Comparison of ENCODE assay signal across 2 cellular contexts in the genomic region with DNA sequence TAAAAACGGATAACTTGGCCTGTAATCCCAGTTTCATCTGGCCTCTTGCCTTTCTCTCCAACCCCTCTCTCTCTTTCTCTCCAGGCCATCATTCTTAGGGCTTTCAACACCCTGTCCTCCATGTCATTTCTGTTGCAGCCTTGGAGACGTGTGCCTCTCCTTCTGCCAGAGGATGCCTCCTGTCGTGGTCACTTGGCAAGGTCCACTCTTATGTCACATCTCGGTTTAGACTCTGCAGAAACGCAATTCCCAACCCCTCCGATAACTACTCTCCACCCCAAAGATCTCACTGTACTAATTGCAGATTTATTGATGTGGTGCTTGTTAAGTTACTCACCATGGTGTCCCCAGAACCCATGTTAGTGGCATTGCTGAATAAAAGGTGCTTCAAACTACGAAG.
TF ChIP-seq lines count a peak whose summit lies in the region.

No MANE protein-coding gene starts in this region.

TF ChIP-seq in H1, 55 proteins besides CTCF, POLR2A, EP300 and RAD21:
- TF ChIP-seq JUND (IDR thresholded peaks at IDR 0.05; ENCODE audit: low read length) (no peak), EZH2 (IDR thresholded peaks at IDR 0.05; ENCODE audit: low read depth, low read length, severe bottlenecking) (no peak), BRCA1 (IDR thresholded peaks at IDR 0.05; ENCODE audit: low read depth, low read length) (no peak), PHF8 (conservative IDR thresholded peaks at IDR 0.05; ENCODE audit: low read depth, low read length) (no peak)

TF ChIP-seq in WTC11, 78 proteins besides CTCF, POLR2A, EP300 and RAD21:
- TF ChIP-seq NR2C2 (CRISPR knock-in tag; IDR thresholded peaks at IDR 0.05) (no peak), NFYB (CRISPR knock-in tag; conservative IDR thresholded peaks at IDR 0.05; ENCODE audit: low read depth) (no peak), ETV6 (CRISPR knock-in tag; IDR thresholded peaks at IDR 0.05) (no peak), ZNF423 (CRISPR knock-in tag; IDR thresholded peaks at IDR 0.05) (no peak), ZNF416 (CRISPR knock-in tag; IDR thresholded peaks at IDR 0.05) (no peak), NFATC4 (CRISPR knock-in tag; IDR thresholded peaks at IDR 0.05) (no peak), SMAD4 (CRISPR knock-in tag; IDR thresholded peaks at IDR 0.05) (no peak), ZNF396 (CRISPR knock-in tag; IDR thresholded peaks at IDR 0.05; ENCODE audit: borderline replicate concordance) (no peak), ZNF219 (CRISPR knock-in tag; IDR thresholded peaks at IDR 0.05; ENCODE audit: borderline replicate concordance) (no peak), NR3C1 (CRISPR knock-in tag; conservative IDR thresholded peaks at IDR 0.05; ENCODE audit: low read depth) (no peak), ZNF138 (CRISPR knock-in tag; conservative IDR thresholded peaks at IDR 0.05) (no peak), TP53 (CRISPR knock-in tag; IDR thresholded peaks at IDR 0.05) (no peak), TEAD4 (CRISPR knock-in tag; IDR thresholded peaks at IDR 0.05) (no peak)
- TF ChIP-seq, protein P1, sequence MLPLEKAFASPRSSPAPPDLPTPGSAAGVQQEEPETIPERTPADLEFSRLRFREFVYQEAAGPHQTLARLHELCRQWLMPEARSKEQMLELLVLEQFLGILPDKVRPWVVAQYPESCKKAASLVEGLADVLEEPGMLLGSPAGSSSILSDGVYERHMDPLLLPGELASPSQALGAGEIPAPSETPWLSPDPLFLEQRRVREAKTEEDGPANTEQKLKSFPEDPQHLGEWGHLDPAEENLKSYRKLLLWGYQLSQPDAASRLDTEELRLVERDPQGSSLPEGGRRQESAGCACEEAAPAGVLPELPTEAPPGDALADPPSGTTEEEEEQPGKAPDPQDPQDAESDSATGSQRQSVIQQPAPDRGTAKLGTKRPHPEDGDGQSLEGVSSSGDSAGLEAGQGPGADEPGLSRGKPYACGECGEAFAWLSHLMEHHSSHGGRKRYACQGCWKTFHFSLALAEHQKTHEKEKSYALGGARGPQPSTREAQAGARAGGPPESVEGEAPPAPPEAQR (CRISPR knock-in tag; IDR thresholded peaks at IDR 0.05): no peak
- TF ChIP-seq, protein P2, sequence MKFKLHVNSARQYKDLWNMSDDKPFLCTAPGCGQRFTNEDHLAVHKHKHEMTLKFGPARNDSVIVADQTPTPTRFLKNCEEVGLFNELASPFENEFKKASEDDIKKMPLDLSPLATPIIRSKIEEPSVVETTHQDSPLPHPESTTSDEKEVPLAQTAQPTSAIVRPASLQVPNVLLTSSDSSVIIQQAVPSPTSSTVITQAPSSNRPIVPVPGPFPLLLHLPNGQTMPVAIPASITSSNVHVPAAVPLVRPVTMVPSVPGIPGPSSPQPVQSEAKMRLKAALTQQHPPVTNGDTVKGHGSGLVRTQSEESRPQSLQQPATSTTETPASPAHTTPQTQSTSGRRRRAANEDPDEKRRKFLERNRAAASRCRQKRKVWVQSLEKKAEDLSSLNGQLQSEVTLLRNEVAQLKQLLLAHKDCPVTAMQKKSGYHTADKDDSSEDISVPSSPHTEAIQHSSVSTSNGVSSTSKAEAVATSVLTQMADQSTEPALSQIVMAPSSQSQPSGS (CRISPR knock-in tag; IDR thresholded peaks at IDR 0.05; ENCODE audit: borderline replicate concordance, low read depth): no peak
- TF ChIP-seq, protein P3, sequence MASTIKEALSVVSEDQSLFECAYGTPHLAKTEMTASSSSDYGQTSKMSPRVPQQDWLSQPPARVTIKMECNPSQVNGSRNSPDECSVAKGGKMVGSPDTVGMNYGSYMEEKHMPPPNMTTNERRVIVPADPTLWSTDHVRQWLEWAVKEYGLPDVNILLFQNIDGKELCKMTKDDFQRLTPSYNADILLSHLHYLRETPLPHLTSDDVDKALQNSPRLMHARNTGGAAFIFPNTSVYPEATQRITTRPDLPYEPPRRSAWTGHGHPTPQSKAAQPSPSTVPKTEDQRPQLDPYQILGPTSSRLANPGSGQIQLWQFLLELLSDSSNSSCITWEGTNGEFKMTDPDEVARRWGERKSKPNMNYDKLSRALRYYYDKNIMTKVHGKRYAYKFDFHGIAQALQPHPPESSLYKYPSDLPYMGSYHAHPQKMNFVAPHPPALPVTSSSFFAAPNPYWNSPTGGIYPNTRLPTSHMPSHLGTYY (CRISPR knock-in tag; IDR thresholded peaks at IDR 0.05): no peak
- TF ChIP-seq, protein P4, sequence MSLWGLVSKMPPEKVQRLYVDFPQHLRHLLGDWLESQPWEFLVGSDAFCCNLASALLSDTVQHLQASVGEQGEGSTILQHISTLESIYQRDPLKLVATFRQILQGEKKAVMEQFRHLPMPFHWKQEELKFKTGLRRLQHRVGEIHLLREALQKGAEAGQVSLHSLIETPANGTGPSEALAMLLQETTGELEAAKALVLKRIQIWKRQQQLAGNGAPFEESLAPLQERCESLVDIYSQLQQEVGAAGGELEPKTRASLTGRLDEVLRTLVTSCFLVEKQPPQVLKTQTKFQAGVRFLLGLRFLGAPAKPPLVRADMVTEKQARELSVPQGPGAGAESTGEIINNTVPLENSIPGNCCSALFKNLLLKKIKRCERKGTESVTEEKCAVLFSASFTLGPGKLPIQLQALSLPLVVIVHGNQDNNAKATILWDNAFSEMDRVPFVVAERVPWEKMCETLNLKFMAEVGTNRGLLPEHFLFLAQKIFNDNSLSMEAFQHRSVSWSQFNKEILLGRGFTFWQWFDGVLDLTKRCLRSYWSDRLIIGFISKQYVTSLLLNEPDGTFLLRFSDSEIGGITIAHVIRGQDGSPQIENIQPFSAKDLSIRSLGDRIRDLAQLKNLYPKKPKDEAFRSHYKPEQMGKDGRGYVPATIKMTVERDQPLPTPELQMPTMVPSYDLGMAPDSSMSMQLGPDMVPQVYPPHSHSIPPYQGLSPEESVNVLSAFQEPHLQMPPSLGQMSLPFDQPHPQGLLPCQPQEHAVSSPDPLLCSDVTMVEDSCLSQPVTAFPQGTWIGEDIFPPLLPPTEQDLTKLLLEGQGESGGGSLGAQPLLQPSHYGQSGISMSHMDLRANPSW (CRISPR knock-in tag; conservative IDR thresholded peaks at IDR 0.05; ENCODE audit: low read depth): no peak
- TF ChIP-seq, protein P5, sequence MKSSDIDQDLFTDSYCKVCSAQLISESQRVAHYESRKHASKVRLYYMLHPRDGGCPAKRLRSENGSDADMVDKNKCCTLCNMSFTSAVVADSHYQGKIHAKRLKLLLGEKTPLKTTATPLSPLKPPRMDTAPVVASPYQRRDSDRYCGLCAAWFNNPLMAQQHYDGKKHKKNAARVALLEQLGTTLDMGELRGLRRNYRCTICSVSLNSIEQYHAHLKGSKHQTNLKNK (CRISPR knock-in tag; IDR thresholded peaks at IDR 0.05): no peak
- TF ChIP-seq, protein P6, sequence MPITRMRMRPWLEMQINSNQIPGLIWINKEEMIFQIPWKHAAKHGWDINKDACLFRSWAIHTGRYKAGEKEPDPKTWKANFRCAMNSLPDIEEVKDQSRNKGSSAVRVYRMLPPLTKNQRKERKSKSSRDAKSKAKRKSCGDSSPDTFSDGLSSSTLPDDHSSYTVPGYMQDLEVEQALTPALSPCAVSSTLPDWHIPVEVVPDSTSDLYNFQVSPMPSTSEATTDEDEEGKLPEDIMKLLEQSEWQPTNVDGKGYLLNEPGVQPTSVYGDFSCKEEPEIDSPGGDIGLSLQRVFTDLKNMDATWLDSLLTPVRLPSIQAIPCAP (CRISPR knock-in tag; IDR thresholded peaks at IDR 0.05): no peak
